ENCODE assay signal across 1 cellular context in the genomic region with DNA sequence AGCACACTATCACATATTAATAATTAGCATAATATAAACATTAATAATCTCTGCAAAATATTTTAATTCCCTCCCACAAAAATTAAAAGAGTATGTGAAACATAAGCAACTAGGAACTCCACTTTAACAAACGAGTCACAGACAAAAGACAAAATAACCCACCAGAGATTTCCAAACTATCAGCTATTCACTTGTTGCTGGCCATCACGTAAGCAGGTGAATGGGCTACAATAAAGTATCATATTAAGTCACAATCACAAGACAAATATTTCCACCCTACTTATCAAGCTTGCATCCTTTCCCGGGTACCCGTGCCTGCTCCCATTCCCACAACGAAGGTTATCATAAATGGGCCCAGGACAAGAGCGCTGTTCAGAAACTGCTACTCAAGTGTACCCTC.
TF ChIP-seq lines count a peak whose summit lies in the region.

No MANE protein-coding gene starts in this region.

TF ChIP-seq in HCT116, 20 proteins besides CTCF, POLR2A, EP300 and RAD21 (continued from another document):
- TF ChIP-seq EZH2 (IDR thresholded peaks at IDR 0.05), result no peak
- TF ChIP-seq SP1 (IDR thresholded peaks at IDR 0.05; ENCODE audit: low read depth), result no peak
- no peak for TF ChIP-seq JUND (IDR thresholded peaks at IDR 0.05)
- no peak for TF ChIP-seq YY1 (IDR thresholded peaks at IDR 0.05; ENCODE audit: extremely low read depth, insufficient replicate concordance, low read depth, low read length)
- no peak for TF ChIP-seq ZNF274 (IDR thresholded peaks at IDR 0.05; ENCODE audit: low read depth, low read length)
- no peak for TF ChIP-seq ZBTB33 (IDR thresholded peaks at IDR 0.05; ENCODE audit: extremely low read depth, insufficient replicate concordance, low read length)
- no peak for TF ChIP-seq MAX (IDR thresholded peaks at IDR 0.05)
- TF ChIP-seq, protein P1, sequence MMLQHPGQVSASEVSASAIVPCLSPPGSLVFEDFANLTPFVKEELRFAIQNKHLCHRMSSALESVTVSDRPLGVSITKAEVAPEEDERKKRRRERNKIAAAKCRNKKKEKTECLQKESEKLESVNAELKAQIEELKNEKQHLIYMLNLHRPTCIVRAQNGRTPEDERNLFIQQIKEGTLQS (IDR thresholded peaks at IDR 0.05), result no peak
TF ChIP-seq in HCT116: peak in this region for 0.
